25 cellular contexts compared by ENCODE assay signal in the genomic region with DNA sequence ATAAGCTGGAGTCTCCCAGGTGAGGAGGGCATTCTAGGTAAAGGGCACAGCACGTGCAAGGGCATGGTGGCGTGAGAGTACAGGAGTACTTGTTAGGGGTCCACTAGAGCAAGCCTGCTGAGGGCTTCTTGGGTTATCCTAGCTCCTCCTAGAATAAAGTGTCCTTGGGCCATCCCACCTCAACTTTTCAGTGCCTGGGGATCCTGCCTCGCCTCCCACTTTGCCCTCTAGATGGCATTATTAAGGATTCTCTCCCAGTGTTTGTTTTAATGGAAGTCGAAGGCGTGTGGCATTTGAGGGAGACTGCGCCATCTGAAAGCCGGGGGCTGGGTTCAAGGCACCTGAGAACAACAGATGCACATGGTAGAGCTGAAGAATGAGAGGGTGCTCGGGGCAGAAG.
A peak's percentile ranks its signal among the peaks of the same experiment; 100 is the strongest.
DNase-seq lines count a peak whose midpoint lies in the region; ATAC-seq and TF ChIP-seq lines count a peak whose summit lies in the region.
"Had no signal": no experiment of that assay in that cellular context is flagged by ENCODE, and none has a peak within 500 bp of the region (broad histone marks: within the 10 kb centered on the region; RNA-seq: fewer than 3 reads in every experiment).

No MANE protein-coding gene starts in this region.

- no peak overlapping the region for H2AK5ac ChIP-seq in H9 (ENCODE audit: insufficient read length, low read length)

- peaks cover 49 to 67% of the 10 kb centered on the region in 2 experiments for H3K4me1 Mint-ChIP-seq in H9

- H3K23me2 ChIP-seq in H9 (ENCODE audit: insufficient read length, low read depth, low read length, poor library complexity, severe bottlenecking) = no peaks in the 10 kb centered on the region

- H3K4me3 Mint-ChIP-seq in H9 = no peak overlapping the region
- H3K4me3 Mint-ChIP-seq: activated naive CD4-positive, alpha-beta T cell treated with anti-CD3 and anti-CD28 coated beads, Interleukin-2, amount 10 ng/mL, durations not matched to agents 7 days and 5 days; stimulated activated naive CD8-positive, alpha-beta T cell treated with anti-CD3 and anti-CD28 coated beads, Interleukin-15, amount 100 ng/mL, for 72 hours had no signal

- no CpG with 5 or more reads among the region's 8 CpGs for WGBS in H9 (ENCODE audit: extremely low coverage, insufficient read length, low lambda C conversion rate)
- WGBS in psoas muscle, 3 donors = 94 to 98% (median 95%) methylated on average over 8 of the region's 8 CpGs

- no peak overlapping the region for H2BK5ac ChIP-seq in H9 (ENCODE audit: insufficient read length, low read length)

- H3K4me1 ChIP-seq in H9 (ENCODE audit: insufficient read depth, low read length) (peaks cover 3% of the 10 kb centered on the region; the same call in 1 of the 2 replicates), osteoblast (ENCODE audit: insufficient read depth, low read length) (peaks cover 6% of the 10 kb centered on the region), psoas muscle (peaks cover 25% of the 10 kb centered on the region)

- H3K4me2 ChIP-seq in H9 (ENCODE audit: insufficient read depth, insufficient read length, low read length) (no peak overlapping the region), osteoblast (ENCODE audit: insufficient read depth, low read length) (no peak overlapping the region)

- no peak overlapping the region for H2BK12ac ChIP-seq in H9 (ENCODE audit: insufficient read length, low read depth, low read length)

- H2BK120ac ChIP-seq in H9 (ENCODE audit: low read depth, low read length, poor library complexity, severe bottlenecking) = no peak overlapping the region

- H3K79me2 ChIP-seq in H9 (ENCODE audit: insufficient read depth, low read length) = no peaks in the 10 kb centered on the region
- no peaks in the 10 kb centered on the region for H3K79me2 ChIP-seq in osteoblast (ENCODE audit: insufficient read depth, low read length)

- no peaks in the 10 kb centered on the region for H3K9me3 ChIP-seq in H9 (ENCODE audit: control insufficient read depth, low read depth, low read length)
- no peaks in the 10 kb centered on the region for H3K9me3 ChIP-seq in osteoblast (ENCODE audit: low read depth, low read length)
- no peaks in the 10 kb centered on the region for H3K9me3 ChIP-seq in psoas muscle
- H3K9me3 ChIP-seq: colonic mucosa, heart left ventricle, MG63, SJCRH30, tibial artery had no signal

- no peak overlapping the region for H2BK20ac ChIP-seq in H9 (ENCODE audit: low read depth, low read length, poor library complexity, severe bottlenecking)

- DNase-seq in ACHN (peak; percentile 9), H9 (no peak), brain microvascular endothelial cell (no peak), osteoblast (ENCODE audit: insufficient read length, low spot score, missing footprints) (no peak), psoas muscle (no peak)
- DNase-seq: activated CD4-positive, alpha-beta T cell treated with anti-CD3 and anti-CD28 coated beads, Interleukin-2, amount 50 U/mL, for 48 hours; activated naive CD4-positive, alpha-beta T cell treated with anti-CD3 and anti-CD28 coated beads, Interleukin-2, amount 10 ng/mL, durations not matched to agents 7 days and 5 days; amygdala; colonic mucosa; effector CD8-positive, alpha-beta T cell; EL; erythroblast; heart left ventricle; KBM-7; MG63; NCI-H2227 treated with DMSO at 0.1 percent for 48 hours; SJCRH30; stimulated activated CD8-positive, alpha-beta memory T cell treated with anti-CD3 and anti-CD28 coated beads, Interleukin-4, amount 100 ng/mL, for 48 hours; stimulated activated naive CD8-positive, alpha-beta T cell treated with anti-CD3 and anti-CD28 coated beads, Interleukin-15, amount 100 ng/mL, for 72 hours; tibial artery had no signal

- no peak overlapping the region for H3K9ac ChIP-seq in H9 (ENCODE audit: extremely low read depth, insufficient read length, low read length)

- H3K27ac Mint-ChIP-seq in H9 = peak overlapping the region in 2 of 3 experiments; percentile 58 to 69; a peak in 2 of 7 replicates
- H3K27ac Mint-ChIP-seq: activated naive CD4-positive, alpha-beta T cell treated with anti-CD3 and anti-CD28 coated beads, Interleukin-2, amount 10 ng/mL, durations not matched to agents 7 days and 5 days; progenitor cell of endocrine pancreas; stimulated activated naive CD8-positive, alpha-beta T cell treated with anti-CD3 and anti-CD28 coated beads, Interleukin-15, amount 100 ng/mL, for 72 hours had no signal

- in situ Hi-C loops in ACHN (cut with HindIII; ENCODE audit: low pct_ligation_motif_present, low pct_unique_long_range_greater_than_20kb, low sequenced_read_pairs) (no loop called here), brain microvascular endothelial cell (cut with HindIII; ENCODE audit: low pct_ligation_motif_present, low sequenced_read_pairs) (no loop called here)

- intact Hi-C loops in psoas muscle (cut with DNase I) = no loop called here

- H3T11ph ChIP-seq in H9 (ENCODE audit: low read length) = no peak overlapping the region

- no peaks in the 10 kb centered on the region for H3K9me3 Mint-ChIP-seq in H9
- H3K9me3 Mint-ChIP-seq: activated naive CD4-positive, alpha-beta T cell treated with anti-CD3 and anti-CD28 coated beads, Interleukin-2, amount 10 ng/mL, durations not matched to agents 7 days and 5 days; stimulated activated naive CD8-positive, alpha-beta T cell treated with anti-CD3 and anti-CD28 coated beads, Interleukin-15, amount 100 ng/mL, for 72 hours had no signal

- no peaks in the 10 kb centered on the region; the same call in none of the 2 replicates for H3K27me3 Mint-ChIP-seq in H9 (ENCODE audit: low read depth)
- H3K27me3 Mint-ChIP-seq: stimulated activated naive CD8-positive, alpha-beta T cell treated with anti-CD3 and anti-CD28 coated beads, Interleukin-15, amount 100 ng/mL, for 72 hours had no signal

- TF ChIP-seq CTCF in H9 (conservative IDR thresholded peaks at IDR 0.05) = peak; percentile 36; the same call in 2 of the 3 replicates
- TF ChIP-seq CTCF in brain microvascular endothelial cell (IDR thresholded peaks at IDR 0.05; ENCODE audit: low read depth, low read length, missing control alignments) = peak; percentile 8
- peak; percentile 10 for TF ChIP-seq CTCF in osteoblast (IDR thresholded peaks at IDR 0.05; ENCODE audit: extremely low read depth, low read depth, low read length)
- no peak for TF ChIP-seq CTCF in psoas muscle (IDR thresholded peaks at IDR 0.05)

- no peak overlapping the region; the same call in 1 of the 2 replicates for H3K4ac ChIP-seq in H9 (ENCODE audit: low read depth, low read length)

- H4K8ac ChIP-seq in H9 (replicated peaks; ENCODE audit: insufficient read length, low read depth, low read length) = no peak overlapping the region

- H3K27me3 ChIP-seq in H9 (ENCODE audit: insufficient read depth, low read length) (no peaks in the 10 kb centered on the region), brain microvascular endothelial cell (replicated peaks) (no peaks in the 10 kb centered on the region), osteoblast (ENCODE audit: insufficient read depth, low read length) (peaks cover 26% of the 10 kb centered on the region), psoas muscle (ENCODE audit: insufficient read depth in 3 of 3, low read length in 2 of 3) (no peaks in the 10 kb centered on the region)
- H3K27me3 ChIP-seq: colonic mucosa, heart left ventricle, SJCRH30, tibial artery had no signal

- no peaks in the 10 kb centered on the region for H3K79me1 ChIP-seq in H9 (ENCODE audit: insufficient read depth, low read depth, low read length, poor library complexity, severe bottlenecking)

- ATAC-seq in GM18868 (IDR thresholded peaks at IDR 0.05; ENCODE audit: unreplicated experiment) (no peak), psoas muscle (no peak), HG03442 (IDR thresholded peaks at IDR 0.05; ENCODE audit: unreplicated experiment) (no peak)
- ATAC-seq: GM12878; heart left ventricle; stimulated activated naive CD8-positive, alpha-beta T cell treated with anti-CD3 and anti-CD28 coated beads, Interleukin-15, amount 100 ng/mL, for 72 hours had no signal

- no peak overlapping the region for H4K91ac ChIP-seq in H9 (ENCODE audit: insufficient read length, low read depth, low read length)

- H4K5ac ChIP-seq in H9 (ENCODE audit: insufficient read length, low read depth, low read length) = no peak overlapping the region

- H3K36me3 ChIP-seq in brain microvascular endothelial cell (replicated peaks) (no peaks in the 10 kb centered on the region), osteoblast (ENCODE audit: insufficient read depth, low read length) (no peaks in the 10 kb centered on the region), psoas muscle (ENCODE audit: insufficient read depth in 1 of 2, low read depth in 1 of 2) (no peaks in the 10 kb centered on the region)
- H3K36me3 ChIP-seq: colonic mucosa, heart left ventricle, MG63, SJCRH30, tibial artery had no signal

- H3K36me3 Mint-ChIP-seq in H9 (ENCODE audit: insufficient read depth in 1 of 3, low read depth in 3 of 3) = no peaks in the 10 kb centered on the region

- H3K23ac ChIP-seq in H9 (ENCODE audit: insufficient read length, low read depth, low read length) = no peak overlapping the region

- no peak overlapping the region for H3K4me3 ChIP-seq in brain microvascular endothelial cell (ENCODE audit: low read depth, low read length)
- no peak overlapping the region for H3K4me3 ChIP-seq in osteoblast (ENCODE audit: insufficient read depth, low read length)
- no peak overlapping the region for H3K4me3 ChIP-seq in psoas muscle
- H3K4me3 ChIP-seq: colonic mucosa, GM12878, heart left ventricle, lung, MG63, SJCRH30, tibial artery had no signal

- H4K20me1 ChIP-seq in H9 (ENCODE audit: control insufficient read depth, insufficient read depth, insufficient read length) = no peaks in the 10 kb centered on the region
- no peaks in the 10 kb centered on the region for H4K20me1 ChIP-seq in osteoblast (ENCODE audit: insufficient read depth, low read length)

- H3K27ac ChIP-seq in H9 (ENCODE audit: insufficient read length, low read depth, low read length) = no peak overlapping the region
- no peak overlapping the region for H3K27ac ChIP-seq in brain microvascular endothelial cell
- H3K27ac ChIP-seq in osteoblast (ENCODE audit: low read depth, low read length) = no peak overlapping the region
- H3K27ac ChIP-seq in psoas muscle = no peak overlapping the region
- H3K27ac ChIP-seq: colonic mucosa, heart left ventricle, SJCRH30, tibial artery had no signal

- H2AFZ ChIP-seq in H9 (ENCODE audit: low read length) = no peak overlapping the region
- H2AFZ ChIP-seq in osteoblast (ENCODE audit: low read length) = no peak overlapping the region

- no peak overlapping the region for H2BK15ac ChIP-seq in H9 (ENCODE audit: low read depth, low read length)

- no peak overlapping the region; the same call in 1 of the 2 replicates for H3K14ac ChIP-seq in H9 (ENCODE audit: insufficient read depth, low read length)

- no peak overlapping the region for H3K56ac ChIP-seq in H9 (ENCODE audit: insufficient read length, low read depth, low read length)

- H3K18ac ChIP-seq in H9 (ENCODE audit: insufficient read length, low read depth, low read length) = no peak overlapping the region
